ENCODE assay signal across 10 cellular contexts in genomic region chr7:130971297-130971696, GRCh38.
DNase-seq lines count a peak whose midpoint lies in the region; ATAC-seq and TF ChIP-seq lines count a peak whose summit lies in the region.
"Had no signal": no experiment of that assay in that cellular context is flagged by ENCODE, and none has a peak within 500 bp of the region (broad histone marks: within the 10 kb centered on the region; RNA-seq: fewer than 3 reads in every experiment).

No MANE protein-coding gene starts in this region.

- intact Hi-C loops in CD4-positive, alpha-beta T cell (cut with DNase I, micrococcal nuclease) = loop anchor here in 1 of 2 experiments (5.0 kb wide), 1 partner anchor 36 kb away; no protein-coding TSS in a partner anchor

- H3K36me3 Mint-ChIP-seq in CD4-positive, alpha-beta T cell (ENCODE audit: low read depth) = peaks cover 78% of the 10 kb centered on the region

- peak in 1 of 10 experiments; percentile 52 for DNase-seq in CD4-positive, alpha-beta T cell
- peak; percentile 28 for DNase-seq in RPMI7951 (ENCODE audit: low read depth)
- peak; percentile 58 for DNase-seq in activated T-helper 9 cell treated with anti-CD3 and anti-CD28 coated beads, Interleukin-2, amount 50 U/mL, for 16 hours (ENCODE audit: low read depth)
- DNase-seq in stimulated activated CD4-positive, alpha-beta T cell treated with anti-CD3 and anti-CD28 coated beads, Interleukin-12 subunit alpha, Interleukin-12 subunit beta, amount 100 ng/mL, for 4 hours = peak; percentile 51
- no peak for DNase-seq in hepatic stellate cell (ENCODE audit: low spot score)
- DNase-seq in suprapubic skin (ENCODE audit: low spot score in 2 of 2) = no peak
- DNase-seq in NCI-H2171 (lab: John Stamatoyannopoulos, UW) = no peak
- DNase-seq: NCI-H1930 had no signal

- H3K4me1 Mint-ChIP-seq in CD4-positive, alpha-beta T cell (ENCODE audit: low read depth) = peaks cover 88% of the 10 kb centered on the region

- 93% methylated on average over 4 of the region's 4 CpGs for WGBS in suprapubic skin

- TF ChIP-seq POLR2A in suprapubic skin (IDR thresholded peaks at IDR 0.05) = no peak

- peaks cover 14% of the 10 kb centered on the region for H3K4me1 ChIP-seq in suprapubic skin
- H3K4me1 ChIP-seq: SJSA1 had no signal

- H3K27ac ChIP-seq in CD4-positive, alpha-beta T cell (ENCODE audit: low read depth, low read length) = no peak overlapping the region
- H3K27ac ChIP-seq in suprapubic skin = no peak overlapping the region
- H3K27ac ChIP-seq: SJSA1 had no signal

- H3K36me3 ChIP-seq in suprapubic skin = peaks cover 7% of the 10 kb centered on the region
- H3K36me3 ChIP-seq: SJSA1 had no signal

- CTCF ChIA-PET in CD4-positive, alpha-beta T cell (lab: Charles Lee) = interaction anchor here (1.0 to 2.4 kb wide), 4 partner anchors 11 to 74 kb away, joined by 3 to 16 read pairs (median 6); no protein-coding TSS in a partner anchor

- POLR2A ChIA-PET in CD4-positive, alpha-beta T cell (lab: Charles Lee) = interaction anchor here (1.4 to 1.7 kb wide), 2 partner anchors 14 to 29 kb away, joined by 3 to 6 read pairs; no protein-coding TSS in a partner anchor

- ATAC-seq in CD4-positive, alpha-beta T cell (ENCODE audit: poor library complexity) = peak; percentile 24
- no peak for ATAC-seq in HG03432 (IDR thresholded peaks at IDR 0.05; ENCODE audit: unreplicated experiment)

- peak overlapping the region; percentile 31 for H3K27ac Mint-ChIP-seq in CD4-positive, alpha-beta T cell

- peak overlapping the region; percentile 43 for H3K4me3 Mint-ChIP-seq in CD4-positive, alpha-beta T cell

- no peak for TF ChIP-seq CTCF in CD4-positive, alpha-beta T cell (IDR thresholded peaks at IDR 0.05)
- TF ChIP-seq CTCF in suprapubic skin (IDR thresholded peaks at IDR 0.05) = no peak

- H3K27me3 ChIP-seq in CD4-positive, alpha-beta T cell (ENCODE audit: control insufficient read depth, insufficient read depth, low read length) = no peaks in the 10 kb centered on the region
- H3K27me3 ChIP-seq in suprapubic skin = no peaks in the 10 kb centered on the region
- H3K27me3 ChIP-seq: SJSA1 had no signal

- H3K27me3 Mint-ChIP-seq in CD4-positive, alpha-beta T cell = no peaks in the 10 kb centered on the region

- peaks cover 3% of the 10 kb centered on the region for H3K9me3 Mint-ChIP-seq in CD4-positive, alpha-beta T cell

- H3K4me3 ChIP-seq in suprapubic skin = no peak overlapping the region
- H3K4me3 ChIP-seq: SJSA1 had no signal

- TF ChIP-seq EP300 in suprapubic skin (IDR thresholded peaks at IDR 0.05) = no peak

- H3K9me3 ChIP-seq in CD4-positive, alpha-beta T cell (ENCODE audit: control insufficient read depth, low read length) = no peaks in the 10 kb centered on the region
- no peaks in the 10 kb centered on the region for H3K9me3 ChIP-seq in suprapubic skin
- H3K9me3 ChIP-seq: SJSA1 had no signal

Comparison
In these comparisons a context has a peak if more than half of its experiments do, and no peak if none do; other contexts are left out.
1. DNase-seq: peak in RPMI7951 (single experiment), activated T-helper 9 cell treated with anti-CD3 and anti-CD28 coated beads, Interleukin-2, amount 50 U/mL, for 16 hours (single experiment) and stimulated activated CD4-positive, alpha-beta T cell treated with anti-CD3 and anti-CD28 coated beads, Interleukin-12 subunit alpha, Interleukin-12 subunit beta, amount 100 ng/mL, for 4 hours (single experiment); none in hepatic stellate cell (single experiment), suprapubic skin (0 of 2) and NCI-H2171 (single experiment).